Comparison of ENCODE assay signal across 7 cellular contexts in the genomic region with DNA sequence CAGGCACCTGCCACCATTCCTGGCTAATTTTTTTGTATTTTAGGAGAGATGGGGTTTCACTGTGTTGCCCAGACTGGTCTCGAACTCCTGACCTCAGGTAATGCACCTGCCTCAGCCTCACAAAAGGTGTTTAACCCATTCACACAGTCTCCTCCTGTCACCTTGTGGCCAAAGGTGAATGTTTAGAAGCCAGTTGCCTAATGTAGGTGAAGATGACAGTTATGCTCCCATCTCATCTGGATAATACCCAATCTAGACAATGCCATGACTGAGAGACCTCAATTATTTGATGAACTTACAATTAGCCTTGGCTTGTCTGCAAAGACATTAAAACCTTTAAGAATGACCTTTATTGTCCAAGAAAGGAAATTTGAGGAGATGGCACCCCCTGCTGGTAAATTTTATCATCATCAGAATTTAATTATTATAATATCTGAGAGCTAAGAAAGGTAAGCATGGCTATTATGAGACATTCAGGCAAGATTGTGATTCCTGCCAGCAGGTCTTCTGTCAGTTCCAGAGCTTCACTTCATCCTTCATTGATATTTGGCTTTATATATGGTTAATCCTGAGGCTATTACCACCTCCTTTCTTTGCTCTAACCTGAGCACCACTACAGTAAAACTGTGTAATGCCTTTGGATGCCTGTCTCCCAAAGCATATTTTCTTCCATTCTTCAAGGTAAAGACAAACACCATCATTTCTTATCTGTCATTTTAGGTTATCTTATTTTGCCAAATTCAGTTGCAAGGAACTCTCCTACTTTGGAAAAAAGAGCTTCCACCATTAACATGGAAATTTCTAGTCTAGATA.
A peak's percentile ranks its signal among the peaks of the same experiment; 100 is the strongest.
DNase-seq lines count a peak whose midpoint lies in the region; ATAC-seq and TF ChIP-seq lines count a peak whose summit lies in the region.

No MANE protein-coding gene starts in this region.

- no peak overlapping the region for H3K27ac ChIP-seq in lung (ENCODE audit: low read depth in 1 of 2, low read length in 1 of 2)

- H3K9me3 ChIP-seq in lung (ENCODE audit: control insufficient read depth in 2 of 2, insufficient read depth in 1 of 2, low read length in 1 of 2): peaks cover 0 to 3% of the 10 kb centered on the region in 2 donors

- no peaks in the 10 kb centered on the region for H3K36me3 ChIP-seq in lung (ENCODE audit: control insufficient read depth in 2 of 2, insufficient read depth in 2 of 2, low read length in 2 of 2)

- TF ChIP-seq CTCF in lung (IDR thresholded peaks at IDR 0.05; ENCODE audit: control extremely low read depth, extremely low read depth): peak; percentile 57

- 54 to 63% methylated on average over 1 of the region's 1 CpG for WGBS in lung, 2 donors

- H3K4me1 ChIP-seq in lung (ENCODE audit: control insufficient read depth in 2 of 2, insufficient read depth in 2 of 2, low read length in 2 of 2): no peaks in the 10 kb centered on the region

- H3K27me3 ChIP-seq in lung (ENCODE audit: control insufficient read depth, insufficient read depth): no peaks in the 10 kb centered on the region

- in situ Hi-C loops in Caki2 (cut with HindIII; ENCODE audit: low pct_unique_long_range_greater_than_20kb, low sequenced_read_pairs): loop anchor here (25.0 kb wide), 1 partner anchor 297 kb away; no protein-coding TSS in a partner anchor

- ATAC-seq in GM18519 (IDR thresholded peaks at IDR 0.05; ENCODE audit: low FRiP score, unreplicated experiment): peak; percentile 51
- ATAC-seq in lung (ENCODE audit: insufficient read depth, low FRiP score): no peak
- ATAC-seq in HG02885 (IDR thresholded peaks at IDR 0.05; ENCODE audit: poor library complexity, unreplicated experiment): no peak
- no peak for ATAC-seq in HG02970 (IDR thresholded peaks at IDR 0.05; ENCODE audit: low FRiP score, unreplicated experiment)

- DNase-seq in Caki2 (ENCODE audit: low read depth): peak; percentile 51
- peak; percentile 45 for DNase-seq in NCI-H345 (lab: John Stamatoyannopoulos, UW)
- DNase-seq in central memory CD4-positive, alpha-beta T cell: peak; percentile 9
- no peak for DNase-seq in lung (ENCODE audit: low spot score)

- no peak overlapping the region for H3K4me3 ChIP-seq in lung
